ENCODE assay signal across 8 cellular contexts in the genomic region with DNA sequence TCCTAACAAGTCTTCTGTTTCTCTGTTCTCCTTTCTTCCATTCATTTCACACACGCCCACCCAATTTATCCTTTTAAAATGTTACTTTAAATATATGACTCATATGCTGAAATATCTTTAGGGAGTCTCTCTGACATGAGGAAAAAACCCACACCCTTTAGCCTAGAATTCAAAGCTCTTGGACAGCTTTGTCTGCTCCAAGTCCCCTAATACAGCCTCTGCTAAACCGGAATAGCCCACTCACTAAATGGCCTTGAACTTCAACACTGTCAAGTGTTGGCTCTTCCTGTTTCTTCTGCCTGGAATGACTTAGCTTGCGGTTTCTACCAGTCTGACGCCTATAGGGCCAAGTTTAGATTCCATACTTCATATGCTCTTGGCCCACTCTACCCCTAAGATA. TPM values are rescaled to one million over a fixed set of nuclear protein-coding genes. Genes with fewer than 3 reads are reported as not detected.
DNase-seq lines count a peak whose midpoint lies in the region; ATAC-seq and TF ChIP-seq lines count a peak whose summit lies in the region.

No MANE protein-coding gene starts in this region.

- H3K36me3 Mint-ChIP-seq in GM23338 (ENCODE audit: low read depth): no peaks in the 10 kb centered on the region

- H3K27ac ChIP-seq in GM23338 (ENCODE audit: low read depth): no peak overlapping the region
- H3K27ac ChIP-seq in mammary epithelial cell (ENCODE audit: insufficient read depth, low read depth, low read length): no peak overlapping the region
- H3K27ac ChIP-seq in coronary artery: no peak overlapping the region

- H3K4me2 ChIP-seq in GM23338 (no peak overlapping the region), mammary epithelial cell (ENCODE audit: insufficient read depth, low read depth, low read length) (no peak overlapping the region)

- H3K4me1 ChIP-seq in GM23338 (ENCODE audit: insufficient read depth): no peaks in the 10 kb centered on the region
- H3K4me1 ChIP-seq in mammary epithelial cell (ENCODE audit: insufficient read depth, low read length): peaks cover 23% of the 10 kb centered on the region

- peaks cover 2% of the 10 kb centered on the region for H3K27me3 Mint-ChIP-seq in GM23338 (ENCODE audit: insufficient read depth, low read depth, poor library complexity)

- in situ Hi-C loops in mammary epithelial cell (cut with MboI; ENCODE audit: low sequenced_read_pairs in 2 of 2): no loop called here

- dilution Hi-C loops in mammary epithelial cell (cut with HindIII; ENCODE audit: low sequenced_read_pairs): no loop called here

- BruUV-seq in mammary epithelial cell (replicated peaks; lab: Mats Ljungman, UMichigan): no TSS peak

- CTCF ChIA-PET in mammary epithelial cell (lab: Charles Lee; ENCODE audit: low non-redundant PET): interaction anchor here (0.5 kb wide), 1 partner anchor 46 kb away, joined by 4 read pairs; no protein-coding TSS in a partner anchor

- peaks cover 4% of the 10 kb centered on the region; the same call in 1 of the 3 replicates for H3K4me1 Mint-ChIP-seq in GM23338

- 0 out of 2 replicates have a peak overlapping the region, but pooled peaks have one; percentile 13 for H2AFZ ChIP-seq in GM23338
- peak overlapping the region; percentile 0 for H2AFZ ChIP-seq in mammary epithelial cell (ENCODE audit: low read depth, low read length)

- no peak overlapping the region for H3K4me3 ChIP-seq in GM23338
- no peak overlapping the region for H3K4me3 ChIP-seq in mammary epithelial cell (replicated peaks in 1 of 3; ENCODE audit: insufficient read depth in 1 of 3, low read depth in 2 of 3, low read length in 3 of 3)
- H3K4me3 ChIP-seq in H7 (ENCODE audit: insufficient read depth, low read depth, low read length): no peak overlapping the region
- no peak overlapping the region for H3K4me3 ChIP-seq in coronary artery

- no peak overlapping the region for H3K4me3 Mint-ChIP-seq in GM23338

- H3K36me3 ChIP-seq in GM23338 (ENCODE audit: insufficient read depth) (no peaks in the 10 kb centered on the region), mammary epithelial cell (ENCODE audit: insufficient read depth, low read length) (no peaks in the 10 kb centered on the region), H7 (replicated peaks; ENCODE audit: control insufficient read depth, insufficient read depth, low read length) (no peaks in the 10 kb centered on the region)

- peak; percentile 72 for DNase-seq in ELR (ENCODE audit: low read depth)
- DNase-seq in GM23338 (ENCODE audit: low spot score): no peak
- DNase-seq in LHCN-M2 (ENCODE audit: low read depth): peak; percentile 45
- DNase-seq in mammary epithelial cell: peak; percentile 21
- no peak for DNase-seq in LoVo (ENCODE audit: low spot score)
- no peak for DNase-seq in H7
- no peak for DNase-seq in coronary artery (ENCODE audit: low spot score)
- DNase-seq in NCI-H82 (lab: John Stamatoyannopoulos, UW): no peak

- H3K9ac ChIP-seq in mammary epithelial cell (ENCODE audit: insufficient read depth, low read length): no peak overlapping the region

- H3K79me2 ChIP-seq in GM23338 (replicated peaks; ENCODE audit: insufficient read depth) (no peaks in the 10 kb centered on the region), mammary epithelial cell (ENCODE audit: insufficient read depth, low read length) (no peaks in the 10 kb centered on the region)

- H3K9me3 Mint-ChIP-seq in GM23338: no peaks in the 10 kb centered on the region

- intact Hi-C loops in mammary epithelial cell (cut with micrococcal nuclease): loop anchor here (1.0 to 10.0 kb wide), 5 partner anchors 200 to 1806 kb away; partner anchors contain the start of gene NECTIN3

- H3K27me3 ChIP-seq in GM23338 (ENCODE audit: insufficient read depth) (no peaks in the 10 kb centered on the region), mammary epithelial cell (ENCODE audit: insufficient read depth, low read length) (no peaks in the 10 kb centered on the region), H7 (ENCODE audit: control insufficient read depth, insufficient read depth, low read length) (no peaks in the 10 kb centered on the region)

- TF ChIP-seq CTCF in GM23338 (conservative IDR thresholded peaks at IDR 0.05; ENCODE audit: low read depth in 2 of 2): no peak
- no peak for TF ChIP-seq CTCF in mammary epithelial cell (conservative IDR thresholded peaks at IDR 0.05 in 1 of 2, IDR thresholded peaks at IDR 0.05 in 1 of 2; ENCODE audit: extremely low read depth in 1 of 2, insufficient read depth in 1 of 2, low read depth in 1 of 2, low read length in 2 of 2)
- TF ChIP-seq CTCF in coronary artery (IDR thresholded peaks at IDR 0.05): no peak

- H3K9me2 ChIP-seq in GM23338 (ENCODE audit: insufficient read depth): no peaks in the 10 kb centered on the region

- no peak overlapping the region for H3K27ac Mint-ChIP-seq in GM23338

- no peak for ATAC-seq in GM23338

- WGBS in mammary epithelial cell (ENCODE audit: low coverage, missing lambda C conversion rate): 75% methylated on average over 4 of the region's 4 CpGs

- H3F3A ChIP-seq in GM23338 (replicated peaks; ENCODE audit: low read depth): no peaks in the 10 kb centered on the region

- H3K9me3 ChIP-seq in mammary epithelial cell (replicated peaks; ENCODE audit: insufficient read depth, low read length): no peaks in the 10 kb centered on the region

- no peaks in the 10 kb centered on the region for H4K20me1 ChIP-seq in GM23338 (replicated peaks; ENCODE audit: insufficient read depth)
- H4K20me1 ChIP-seq in mammary epithelial cell (ENCODE audit: insufficient read depth, low read length): no peaks in the 10 kb centered on the region

TF ChIP-seq in GM23338, 12 proteins besides CTCF, POLR2A, EP300 and RAD21:
- TF ChIP-seq EZH2 (IDR thresholded peaks at IDR 0.05; ENCODE audit: low read depth, unreplicated experiment): no peak
TF ChIP-seq in GM23338: peak in this region for 0.

RNA-seq across cellular contexts. Expression of gene CD96, which starts 3.3 kb away (rescaled TPM):
- total RNA-seq in GM23338 (2014; rRNA removed; shearing (Covaris generic)): not detected in 2 replicates
- 0.09 and 0.91 TPM in 2 replicates for polyA plus RNA-seq in GM23338 (2016; fragmentation: Nextera tagmentation; extraction: Ambion mirVana)
- 0.11 TPM in 1 of 2 replicates, not detected in the other for total RNA-seq in LHCN-M2 (2014; rRNA removed)
- polyA plus RNA-seq in LHCN-M2 (2012): not detected
- total RNA-seq in mammary epithelial cell: under 1 TPM in 1 of 2 donors, not detected in 1; 0.16 TPM
- polyA plus RNA-seq in mammary epithelial cell: 0.09 TPM
- polyA minus RNA-seq in mammary epithelial cell: not detected
- total RNA-seq in H7 (2014; rRNA removed; shearing (Covaris generic)): not detected in 2 replicates

RNA-seq across cellular contexts. Expression of gene ZBED2, which starts 56.5 kb away (rescaled TPM):
- not detected in 2 replicates for total RNA-seq in GM23338 (2014; rRNA removed; shearing (Covaris generic))
- polyA plus RNA-seq in GM23338 (2016; fragmentation: Nextera tagmentation; extraction: Ambion mirVana): not detected in 2 replicates
- not detected in 2 replicates for total RNA-seq in LHCN-M2 (2014; rRNA removed)
- polyA plus RNA-seq in LHCN-M2 (2012): 0.04 TPM
- 10 to 100 TPM in 1 of 2 donors, 1 to 10 TPM in 1; 3.2 to 85.7 TPM for total RNA-seq in mammary epithelial cell
- polyA plus RNA-seq in mammary epithelial cell: 42.6 TPM
- 44.8 TPM for polyA minus RNA-seq in mammary epithelial cell
- total RNA-seq in H7 (2014; rRNA removed; shearing (Covaris generic)): not detected in 2 replicates

Comparison
In these comparisons a context has a peak if more than half of its experiments do, and no peak if none do; other contexts are left out.
1. DNase-seq: peak in ELR (single experiment), LHCN-M2 (single experiment) and mammary epithelial cell (single experiment); none in GM23338 (single experiment), LoVo (single experiment), H7 (single experiment), coronary artery (single experiment) and NCI-H82 (single experiment).